Comparison of ENCODE assay signal across 11 cellular contexts in the genomic region with DNA sequence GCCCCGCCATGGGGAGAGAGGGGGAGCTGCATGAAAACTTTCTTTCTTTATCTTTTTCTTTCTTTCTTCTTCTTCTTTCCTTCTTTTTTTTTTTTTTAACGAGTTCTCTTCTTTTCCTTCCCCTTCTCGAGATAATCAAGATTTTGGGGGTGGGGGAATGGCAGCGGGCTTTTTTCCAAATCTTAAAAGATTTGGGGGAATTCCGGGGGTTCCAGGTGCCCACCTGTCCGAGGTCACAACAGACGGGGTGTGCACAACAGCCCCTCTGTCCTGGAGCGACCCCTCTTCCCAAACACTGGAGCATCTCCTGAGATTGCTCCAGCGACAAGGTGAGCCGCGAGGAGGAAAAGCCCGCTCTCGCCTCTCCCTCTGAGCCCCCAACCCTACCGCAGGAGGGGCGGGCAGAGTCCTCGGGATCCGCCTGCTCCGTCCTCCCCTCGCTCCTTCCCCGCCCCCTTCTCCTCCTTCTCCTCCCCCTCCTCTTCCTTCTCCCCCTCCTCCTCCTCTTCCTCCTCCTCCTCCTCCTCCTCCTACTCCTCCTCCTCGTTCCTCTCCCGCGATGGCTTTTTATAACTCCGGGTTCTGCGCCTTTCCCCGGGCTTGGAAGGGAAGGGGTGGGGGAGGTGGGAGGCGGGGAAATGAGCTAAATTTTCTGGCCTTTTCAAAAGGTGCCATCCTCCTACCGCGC. TPM values are rescaled to one million over a fixed set of nuclear protein-coding genes. Genes with fewer than 3 reads are reported as not detected.
DNase-seq lines count a peak whose midpoint lies in the region; ATAC-seq, FAIRE-seq and TF ChIP-seq lines count a peak whose summit lies in the region.
"Had no signal": no experiment of that assay in that cellular context is flagged by ENCODE, and none has a peak within 500 bp of the region (broad histone marks: within the 10 kb centered on the region; RNA-seq: fewer than 3 reads in every experiment).

No MANE protein-coding gene starts in this region.

- no peak for ATAC-seq in right cardiac atrium
- no peak for ATAC-seq in HG02852 (IDR thresholded peaks at IDR 0.05; ENCODE audit: unreplicated experiment)
- ATAC-seq in HG02870 (IDR thresholded peaks at IDR 0.05; ENCODE audit: unreplicated experiment), result no peak

- no peak for FAIRE-seq in D721Med (lab: Jason Lieb, UNC)
- FAIRE-seq: keratinocyte had no signal

- H3K9me3 ChIP-seq in PC-9 (ENCODE audit: insufficient read depth, low read depth), result no peaks in the 10 kb centered on the region
- H3K9me3 ChIP-seq in right cardiac atrium (ENCODE audit: control insufficient read depth, low read length), result no peaks in the 10 kb centered on the region

- no peak overlapping the region for H3K9ac ChIP-seq in rectal smooth muscle tissue (ENCODE audit: low read length)

- 1% methylated on average over 29 of the region's 29 CpGs for WGBS in right cardiac atrium

- peaks cover 7% of the 10 kb centered on the region; the same call in 1 of the 2 replicates for H3F3A ChIP-seq in PC-9 (ENCODE audit: insufficient read depth, low read depth)

- POLR2A ChIA-PET in PC-9 (lab: Charles Lee; ENCODE audit: unreplicated experiment), result no interaction called here

- H3K36me3 ChIP-seq in PC-9 (ENCODE audit: low read depth) (no peaks in the 10 kb centered on the region), rectal smooth muscle tissue (ENCODE audit: control insufficient read depth, insufficient read depth, low read length) (no peaks in the 10 kb centered on the region)

- no peak for TF ChIP-seq CTCF in D721Med (IDR thresholded peaks at IDR 0.05; ENCODE audit: insufficient read depth, missing control alignments)
- TF ChIP-seq CTCF in PC-9 (conservative IDR thresholded peaks at IDR 0.05), result no peak

- H4K20me1 ChIP-seq in PC-9 (ENCODE audit: insufficient read depth), result no peaks in the 10 kb centered on the region

- no peaks in the 10 kb centered on the region for H3K79me2 ChIP-seq in PC-9 (ENCODE audit: low read depth)

- H3K4me3 ChIP-seq in PC-9, result no peak overlapping the region
- H3K4me3 ChIP-seq in right cardiac atrium (ENCODE audit: low read length), result peak overlapping the region; percentile 58
- peak overlapping the region; percentile 66 for H3K4me3 ChIP-seq in rectal smooth muscle tissue (ENCODE audit: low read length)

- DNase-seq in D721Med (ENCODE audit: insufficient read length, low spot score) (peak; percentile 42), PC-9 (no peak), right cardiac atrium (no peak), NCI-H2196 treated with DMSO at 0.1 percent for 48 hours (lab: John Stamatoyannopoulos, UW; ENCODE audit: unreplicated experiment) (no peak), NCI-H226 (no peak)
- DNase-seq: GDM1 had no signal

- BruUV-seq in PC-9 (replicated peaks; lab: Mats Ljungman, UMichigan), result no TSS peak

- H3K4me1 ChIP-seq in PC-9 (replicated peaks; ENCODE audit: insufficient read depth) (0 out of 2 replicates have a peak, but pooled peaks cover 6% of the 10 kb centered on the region), right cardiac atrium (ENCODE audit: control insufficient read depth, insufficient read depth, low read length) (no peaks in the 10 kb centered on the region), rectal smooth muscle tissue (ENCODE audit: control insufficient read depth, insufficient read depth, low read length) (no peaks in the 10 kb centered on the region)

- CTCF ChIA-PET in PC-9 (lab: Charles Lee), result interaction anchor here (0.5 to 0.7 kb wide), 3 partner anchors 113 to 427 kb away, joined by 3 to 4 read pairs (median 3); no protein-coding TSS in a partner anchor

- H3K4me2 ChIP-seq in PC-9, result peak overlapping the region; percentile 62

- no peak overlapping the region for H2AFZ ChIP-seq in PC-9

- no peaks in the 10 kb centered on the region for H3K9me2 ChIP-seq in PC-9 (ENCODE audit: insufficient read depth)

- intact Hi-C loops in PC-9 (cut with micrococcal nuclease; ENCODE audit: unreplicated experiment) (no loop called here), right cardiac atrium (cut with DNase I) (loop anchor here (2.0 to 10.0 kb wide), 4 partner anchors 91 to 148 kb away; no protein-coding TSS in a partner anchor)

- H3K27me3 ChIP-seq in PC-9 (ENCODE audit: insufficient read depth, low read depth), result peaks cover 41% of the 10 kb centered on the region
- no peaks in the 10 kb centered on the region for H3K27me3 ChIP-seq in right cardiac atrium (ENCODE audit: control insufficient read depth, insufficient read depth)
- H3K27me3 ChIP-seq in rectal smooth muscle tissue (ENCODE audit: control insufficient read depth, insufficient read depth, low read length), result no peaks in the 10 kb centered on the region

- no peak overlapping the region for H3K27ac ChIP-seq in PC-9
- no peak overlapping the region for H3K27ac ChIP-seq in right cardiac atrium (ENCODE audit: low read length)
- peak overlapping the region; percentile 80 for H3K27ac ChIP-seq in rectal smooth muscle tissue (ENCODE audit: low read depth, low read length)

RNA-seq across cellular contexts. Expression of a gene that starts 0.7 kb away (rescaled TPM):
- total RNA-seq in PC-9 (2021) (0.04 TPM in 1 of 2 replicates, not detected in the other), right cardiac atrium (1 to 10 TPM in 2 of 4 donors, under 1 TPM in 2; 0.35 to 1.6 (median 0.79) TPM)
- 0.66 TPM for polyA plus RNA-seq in right cardiac atrium
- total RNA-seq: NCI-H460 had no signal
- polyA plus RNA-seq: keratinocyte had no signal
